In genomic region chr1:239647964-239648632, GRCh38 we compare ENCODE assay signal across 29 cellular contexts.
"Had no signal": no experiment of that assay in that cellular context is flagged by ENCODE, and none has a peak within 500 bp of the region (broad histone marks: within the 10 kb centered on the region; RNA-seq: fewer than 3 reads in every experiment).

No MANE protein-coding gene starts in this region.

- H3K4me3 ChIP-seq: breast epithelium, pancreas, prostate gland, sigmoid colon, stomach, tibial artery, upper lobe of right lung had no signal

- H3K27me3 Mint-ChIP-seq: activated CD4-positive, alpha-beta memory T cell treated with anti-CD3 and anti-CD28 coated beads for 36 hours; activated naive CD4-positive, alpha-beta T cell treated with anti-CD3 and anti-CD28 coated beads, Interleukin-2, amount 10 ng/mL, durations not matched to agents 7 days and 5 days; central memory CD8-positive, alpha-beta T cell; dendritic cell treated with granulocyte-macrophage colony-stimulating factor and Interleukin-4, amounts not matched to agents 40 ng/mL and 50 ng/mL, for 4 days; naive thymus-derived CD4-positive, alpha-beta T cell; T-helper 17 cell had no signal

- DNase-seq: activated CD4-positive, alpha-beta memory T cell treated with anti-CD3 and anti-CD28 coated beads for 36 hours; activated gamma-delta T cell; activated naive CD4-positive, alpha-beta T cell treated with anti-CD3 and anti-CD28 coated beads, Interleukin-2, amount 10 ng/mL, durations not matched to agents 7 days and 5 days; endodermal cell; foreskin fibroblast; head of caudate nucleus; hippocampal formation; left cardiac atrium; mammary epithelial cell; nucleus accumbens; pancreas; sigmoid colon; small intestine; stimulated activated CD4-positive, alpha-beta T cell treated with anti-CD3 and anti-CD28 coated beads, Interleukin-4, amount 100 ng/mL, for 24 hours; stomach; T-helper 17 cell; tibial artery; upper lobe of right lung had no signal

- H3K27me3 ChIP-seq: breast epithelium, pancreas, sigmoid colon, stomach, tibial artery, upper lobe of right lung had no signal

- H3K27ac ChIP-seq: breast epithelium, pancreas, prostate gland, sigmoid colon, stomach, tibial artery, upper lobe of right lung had no signal

- H3K9me3 Mint-ChIP-seq: activated CD4-positive, alpha-beta memory T cell treated with anti-CD3 and anti-CD28 coated beads for 36 hours; activated naive CD4-positive, alpha-beta T cell treated with anti-CD3 and anti-CD28 coated beads, Interleukin-2, amount 10 ng/mL, durations not matched to agents 7 days and 5 days; activated T-helper 1 cell treated with anti-CD3 and anti-CD28 coated beads, Interleukin-12 subunit alpha, Interleukin-12 subunit beta, Interleukin-2, Interleukin-4 antibody, amounts not matched to agents 30 ng/mL and 10 ng/mL and 1 ng/mL, durations not matched to agents 14 hours and 24 hours and 36 hours; central memory CD8-positive, alpha-beta T cell; dendritic cell treated with granulocyte-macrophage colony-stimulating factor and Interleukin-4, amounts not matched to agents 40 ng/mL and 50 ng/mL, for 4 days; neural crest cell; stimulated activated effector memory CD8-positive, alpha-beta T cell treated with anti-CD3 and anti-CD28 coated beads, Interleukin-12 subunit alpha, Interleukin-12 subunit beta, amount 100 ng/mL, for 72 hours had no signal

- ATAC-seq: esophagus mucosa; left cardiac atrium; naive thymus-derived CD4-positive, alpha-beta T cell; pancreas; stimulated activated effector memory CD8-positive, alpha-beta T cell treated with anti-CD3 and anti-CD28 coated beads, Interleukin-12 subunit alpha, Interleukin-12 subunit beta, amount 100 ng/mL, for 72 hours; T-helper 17 cell; upper lobe of right lung had no signal

- H3K36me3 ChIP-seq: breast epithelium, pancreas, prostate gland, sigmoid colon, stomach, tibial artery, upper lobe of right lung had no signal

- H3K9me3 ChIP-seq: breast epithelium, pancreas, prostate gland, sigmoid colon, tibial artery, upper lobe of right lung had no signal

- H3K4me1 ChIP-seq: breast epithelium, pancreas, prostate gland, sigmoid colon, stomach, tibial artery, upper lobe of right lung had no signal

- H3K36me3 Mint-ChIP-seq: activated CD4-positive, alpha-beta memory T cell treated with anti-CD3 and anti-CD28 coated beads for 36 hours; activated naive CD4-positive, alpha-beta T cell treated with anti-CD3 and anti-CD28 coated beads, Interleukin-2, amount 10 ng/mL, durations not matched to agents 7 days and 5 days; naive thymus-derived CD4-positive, alpha-beta T cell; stimulated activated effector memory CD8-positive, alpha-beta T cell treated with anti-CD3 and anti-CD28 coated beads, Interleukin-12 subunit alpha, Interleukin-12 subunit beta, amount 100 ng/mL, for 72 hours had no signal

- H3K4me3 Mint-ChIP-seq: activated CD4-positive, alpha-beta memory T cell treated with anti-CD3 and anti-CD28 coated beads for 36 hours; activated naive CD4-positive, alpha-beta T cell treated with anti-CD3 and anti-CD28 coated beads, Interleukin-2, amount 10 ng/mL, durations not matched to agents 7 days and 5 days; activated T-helper 1 cell treated with anti-CD3 and anti-CD28 coated beads, Interleukin-12 subunit alpha, Interleukin-12 subunit beta, Interleukin-2, Interleukin-4 antibody, amounts not matched to agents 30 ng/mL and 10 ng/mL and 1 ng/mL, durations not matched to agents 14 hours and 24 hours and 36 hours; central memory CD8-positive, alpha-beta T cell; dendritic cell treated with granulocyte-macrophage colony-stimulating factor and Interleukin-4, amounts not matched to agents 40 ng/mL and 50 ng/mL, for 4 days; endodermal cell; mesothelial cell of epicardium; naive thymus-derived CD4-positive, alpha-beta T cell; neural crest cell; stimulated activated effector memory CD8-positive, alpha-beta T cell treated with anti-CD3 and anti-CD28 coated beads, Interleukin-12 subunit alpha, Interleukin-12 subunit beta, amount 100 ng/mL, for 72 hours; T-helper 17 cell had no signal

- H3K27ac Mint-ChIP-seq: activated CD4-positive, alpha-beta memory T cell treated with anti-CD3 and anti-CD28 coated beads for 36 hours; activated naive CD4-positive, alpha-beta T cell treated with anti-CD3 and anti-CD28 coated beads, Interleukin-2, amount 10 ng/mL, durations not matched to agents 7 days and 5 days; activated T-helper 1 cell treated with anti-CD3 and anti-CD28 coated beads, Interleukin-12 subunit alpha, Interleukin-12 subunit beta, Interleukin-2, Interleukin-4 antibody, amounts not matched to agents 30 ng/mL and 10 ng/mL and 1 ng/mL, durations not matched to agents 14 hours and 24 hours and 36 hours; dendritic cell treated with granulocyte-macrophage colony-stimulating factor and Interleukin-4, amounts not matched to agents 40 ng/mL and 50 ng/mL, for 4 days; endodermal cell; mesothelial cell of epicardium; naive thymus-derived CD4-positive, alpha-beta T cell; stimulated activated effector memory CD8-positive, alpha-beta T cell treated with anti-CD3 and anti-CD28 coated beads, Interleukin-12 subunit alpha, Interleukin-12 subunit beta, amount 100 ng/mL, for 72 hours; T-helper 17 cell had no signal

- H3K4me1 Mint-ChIP-seq: activated naive CD4-positive, alpha-beta T cell treated with anti-CD3 and anti-CD28 coated beads, Interleukin-2, amount 10 ng/mL, durations not matched to agents 7 days and 5 days; central memory CD8-positive, alpha-beta T cell; endodermal cell; neural crest cell; stimulated activated effector memory CD8-positive, alpha-beta T cell treated with anti-CD3 and anti-CD28 coated beads, Interleukin-12 subunit alpha, Interleukin-12 subunit beta, amount 100 ng/mL, for 72 hours; T-helper 17 cell had no signal

- FAIRE-seq: keratinocyte, pancreas, small intestine had no signal
